Comparison of ENCODE assay signal across 33 cellular contexts in genomic region chr1:112237983-112238515, GRCh38.
DNase-seq lines count a peak whose midpoint lies in the region; ATAC-seq, FAIRE-seq and TF ChIP-seq lines count a peak whose summit lies in the region.
"Had no signal": no experiment of that assay in that cellular context is flagged by ENCODE, and none has a peak within 500 bp of the region (broad histone marks: within the 10 kb centered on the region; RNA-seq: fewer than 3 reads in every experiment).

No MANE protein-coding gene starts in this region.

- no peak overlapping the region for H3K4me3 ChIP-seq in colonic mucosa
- H3K4me3 ChIP-seq in small intestine (ENCODE audit: low read depth in 1 of 2, low read length in 2 of 2) = no peak overlapping the region
- H3K4me3 ChIP-seq: ascending aorta, cardiac muscle cell, PC-9, testis had no signal

- no peak overlapping the region for H3K9ac ChIP-seq in colonic mucosa (ENCODE audit: low read depth in 2 of 2, low read length in 2 of 2)

- no peak for FAIRE-seq in small intestine (lab: Jason Lieb, UNC)
- FAIRE-seq: H54, urothelium cell line had no signal

- H3K27me3 Mint-ChIP-seq in activated CD8-positive, alpha-beta T cell treated with anti-CD3 and anti-CD28 coated beads for 36 hours = peaks cover 18% of the 10 kb centered on the region

- no peaks in the 10 kb centered on the region for H3K4me1 Mint-ChIP-seq in activated CD8-positive, alpha-beta T cell treated with anti-CD3 and anti-CD28 coated beads for 36 hours (ENCODE audit: low read depth)
- H3K4me1 Mint-ChIP-seq: activated naive CD8-positive, alpha-beta T cell treated with anti-CD3 and anti-CD28 coated beads, Interleukin-2, amount 10 ng/mL, durations not matched to agents 7 days and 5 days; IgD-negative memory B cell had no signal

- no peaks in the 10 kb centered on the region for H3K9me3 ChIP-seq in colonic mucosa
- no peaks in the 10 kb centered on the region for H3K9me3 ChIP-seq in small intestine (ENCODE audit: control insufficient read depth, low read depth)
- H3K9me3 ChIP-seq: ascending aorta, testis had no signal

- H3K4me1 ChIP-seq in colonic mucosa (no peaks in the 10 kb centered on the region), small intestine (ENCODE audit: control insufficient read depth in 2 of 2, insufficient read depth in 1 of 2, low read depth in 1 of 2, low read length in 1 of 2) (no peaks in the 10 kb centered on the region)
- H3K4me1 ChIP-seq: ascending aorta, testis had no signal

- no peak for ATAC-seq in activated CD8-positive, alpha-beta T cell treated with anti-CD3 and anti-CD28 coated beads for 36 hours
- ATAC-seq: CD8-positive, alpha-beta T cell; effector memory CD8-positive, alpha-beta T cell; Right ventricle myocardium inferior; sciatic nerve had no signal

- H3K27ac ChIP-seq in colonic mucosa (no peak overlapping the region), small intestine (ENCODE audit: low read depth in 1 of 2, low read length in 1 of 2) (no peak overlapping the region)
- H3K27ac ChIP-seq: ascending aorta, cardiac muscle cell, PC-9, testis, VCaP had no signal

- 52 to 62% (median 61%) methylated on average over 2 of the region's 2 CpGs for WGBS in small intestine, 3 donors

- intact Hi-C loops in colonic mucosa (cut with DNase I) = no loop called here
- intact Hi-C loops in activated CD8-positive, alpha-beta T cell treated with anti-CD3 and anti-CD28 coated beads for 36 hours (cut with micrococcal nuclease) = no loop called here

- no peak overlapping the region for H3K4me3 Mint-ChIP-seq in activated CD8-positive, alpha-beta T cell treated with anti-CD3 and anti-CD28 coated beads for 36 hours
- H3K4me3 Mint-ChIP-seq: activated naive CD8-positive, alpha-beta T cell treated with anti-CD3 and anti-CD28 coated beads, Interleukin-2, amount 10 ng/mL, durations not matched to agents 7 days and 5 days; CD8-positive, alpha-beta T cell; effector memory CD8-positive, alpha-beta T cell; IgD-negative memory B cell had no signal

- CTCF ChIA-PET in activated CD8-positive, alpha-beta T cell treated with anti-CD3 and anti-CD28 coated beads for 36 hours (lab: Charles Lee) = no interaction called here

- no peaks in the 10 kb centered on the region for H3K9me3 Mint-ChIP-seq in activated CD8-positive, alpha-beta T cell treated with anti-CD3 and anti-CD28 coated beads for 36 hours
- H3K9me3 Mint-ChIP-seq: activated naive CD8-positive, alpha-beta T cell treated with anti-CD3 and anti-CD28 coated beads, Interleukin-2, amount 10 ng/mL, durations not matched to agents 7 days and 5 days; CD8-positive, alpha-beta T cell had no signal

- H3K36me3 ChIP-seq in colonic mucosa = no peaks in the 10 kb centered on the region
- no peaks in the 10 kb centered on the region for H3K36me3 ChIP-seq in small intestine (ENCODE audit: control insufficient read depth in 2 of 2, insufficient read depth in 2 of 2, low read length in 2 of 2)
- H3K36me3 ChIP-seq: ascending aorta, cardiac muscle cell had no signal

- DNase-seq in NCI-H2029 (lab: John Stamatoyannopoulos, UW) (peak; percentile 7), NCI-H2029 treated with DMSO at 0.1 percent for 48 hours (lab: John Stamatoyannopoulos, UW) (no peak), NCI-H510A (lab: John Stamatoyannopoulos, UW) (peak; percentile 18), colonic mucosa (peak; percentile 57), small intestine (peak; percentile 6), CD1c-positive myeloid dendritic cell (ENCODE audit: extremely low spot score) (no peak), inferior parietal cortex (ENCODE audit: extremely low spot score) (no peak)
- no peak for DNase-seq in activated CD8-positive, alpha-beta T cell treated with anti-CD3 and anti-CD28 coated beads for 36 hours
- DNase-seq: activated CD4-positive, alpha-beta T cell treated with anti-CD3 and anti-CD28 coated beads for 48 hours; activated effector memory CD4-positive, alpha-beta T cell treated with anti-CD3 and anti-CD28 coated beads, Interleukin-2, amount 50 U/mL, for 16 hours; activated naive CD8-positive, alpha-beta T cell treated with anti-CD3 and anti-CD28 coated beads, Interleukin-2, amount 10 ng/mL, durations not matched to agents 7 days and 5 days; activated T-cell treated with anti-CD3 and anti-CD28 coated beads, Interleukin-2, amount 50 U/mL, for 1 hour; CD8-positive, alpha-beta T cell; cortex of kidney; DMS79; effector memory CD8-positive, alpha-beta T cell; GF-D8; head of caudate nucleus; NCI-H1048; NCI-H2107; PC-9; stimulated activated CD4-positive, alpha-beta T cell treated with anti-CD3 and anti-CD28 coated beads, Interleukin-4, amount 100 ng/mL, for 4 hours; stimulated activated naive CD4-positive, alpha-beta T cell; testis had no signal

- H3K27me3 ChIP-seq in colonic mucosa = no peaks in the 10 kb centered on the region
- no peaks in the 10 kb centered on the region for H3K27me3 ChIP-seq in small intestine (ENCODE audit: control insufficient read depth in 2 of 2, insufficient read depth in 2 of 2, low read length in 2 of 2)
- H3K27me3 ChIP-seq: ascending aorta, cardiac muscle cell, testis had no signal

- no peaks in the 10 kb centered on the region for H3K36me3 Mint-ChIP-seq in activated CD8-positive, alpha-beta T cell treated with anti-CD3 and anti-CD28 coated beads for 36 hours (ENCODE audit: low read depth)
- H3K36me3 Mint-ChIP-seq: activated naive CD8-positive, alpha-beta T cell treated with anti-CD3 and anti-CD28 coated beads, Interleukin-2, amount 10 ng/mL, durations not matched to agents 7 days and 5 days; CD8-positive, alpha-beta T cell; IgD-negative memory B cell had no signal

- no peak for TF ChIP-seq CTCF in colonic mucosa (IDR thresholded peaks at IDR 0.05)
- TF ChIP-seq CTCF in activated CD8-positive, alpha-beta T cell treated with anti-CD3 and anti-CD28 coated beads for 36 hours (IDR thresholded peaks at IDR 0.05) = no peak

- POLR2A ChIA-PET in activated CD8-positive, alpha-beta T cell treated with anti-CD3 and anti-CD28 coated beads for 36 hours (lab: Charles Lee) = no interaction called here

- H3K27ac Mint-ChIP-seq in activated CD8-positive, alpha-beta T cell treated with anti-CD3 and anti-CD28 coated beads for 36 hours = no peak overlapping the region
- H3K27ac Mint-ChIP-seq: activated naive CD8-positive, alpha-beta T cell treated with anti-CD3 and anti-CD28 coated beads, Interleukin-2, amount 10 ng/mL, durations not matched to agents 7 days and 5 days; CD8-positive, alpha-beta T cell; effector memory CD8-positive, alpha-beta T cell; IgD-negative memory B cell; progenitor cell of endocrine pancreas had no signal

Comparison
In these comparisons a context has a peak if more than half of its experiments do, and no peak if none do; other contexts are left out.
1. DNase-seq: peak in NCI-H2029 (single experiment), NCI-H510A (single experiment), colonic mucosa (single experiment) and small intestine (single experiment); none in NCI-H2029 treated with DMSO at 0.1 percent for 48 hours (single experiment), CD1c-positive myeloid dendritic cell (single experiment), inferior parietal cortex (single experiment) and activated CD8-positive, alpha-beta T cell treated with anti-CD3 and anti-CD28 coated beads for 36 hours (single experiment).